1 cellular context compared by ENCODE assay signal in genomic region chr19:4519172-4519496, GRCh38.
TF ChIP-seq lines count a peak whose summit lies in the region.

No MANE protein-coding gene starts in this region.

TF ChIP-seq in GM23338, 12 proteins besides CTCF, POLR2A, EP300 and RAD21 (continued from another document):
- TF ChIP-seq ZNF462 (CRISPR knock-in tag; IDR thresholded peaks at IDR 0.05) = no peak
- no peak for TF ChIP-seq ETS1 (IDR thresholded peaks at IDR 0.05)
- TF ChIP-seq ZNF331 (CRISPR knock-in tag; IDR thresholded peaks at IDR 0.05; ENCODE audit: low read depth) = no peak
- no peak for TF ChIP-seq CREB1 (CRISPR knock-in tag; IDR thresholded peaks at IDR 0.05; ENCODE audit: low read depth)
- TF ChIP-seq EZH2 (IDR thresholded peaks at IDR 0.05; ENCODE audit: low read depth, unreplicated experiment) = no peak
- no peak for TF ChIP-seq JUNB (IDR thresholded peaks at IDR 0.05; ENCODE audit: unreplicated experiment)
- TF ChIP-seq NANOG (IDR thresholded peaks at IDR 0.05; ENCODE audit: borderline replicate concordance) = no peak
- no peak for TF ChIP-seq POLR2AphosphoS5 (IDR thresholded peaks at IDR 0.05; ENCODE audit: low read depth)
- TF ChIP-seq STAT1 (IDR thresholded peaks at IDR 0.05; ENCODE audit: unreplicated experiment) = no peak
- no peak for TF ChIP-seq REST (IDR thresholded peaks at IDR 0.05; ENCODE audit: unreplicated experiment)
- no peak for TF ChIP-seq ZNF114 (CRISPR knock-in tag; IDR thresholded peaks at IDR 0.05)
